In genomic region chr21:32772281-32773047, GRCh38 we compare ENCODE assay signal across 1 cellular context.
TF ChIP-seq lines count a peak whose summit lies in the region.

No MANE protein-coding gene starts in this region.

TF ChIP-seq in H1, 55 proteins besides CTCF, POLR2A, EP300 and RAD21:
- TF ChIP-seq KDM1A (IDR thresholded peaks at IDR 0.05; ENCODE audit: borderline replicate concordance, low read length) (0 out of 2 replicates have a peak, but pooled peaks have one; percentile 2), CHD7 (IDR thresholded peaks at IDR 0.05; ENCODE audit: insufficient replicate concordance, low read length) (no peak)
